Comparison of ENCODE assay signal across 24 cellular contexts in the genomic region with DNA sequence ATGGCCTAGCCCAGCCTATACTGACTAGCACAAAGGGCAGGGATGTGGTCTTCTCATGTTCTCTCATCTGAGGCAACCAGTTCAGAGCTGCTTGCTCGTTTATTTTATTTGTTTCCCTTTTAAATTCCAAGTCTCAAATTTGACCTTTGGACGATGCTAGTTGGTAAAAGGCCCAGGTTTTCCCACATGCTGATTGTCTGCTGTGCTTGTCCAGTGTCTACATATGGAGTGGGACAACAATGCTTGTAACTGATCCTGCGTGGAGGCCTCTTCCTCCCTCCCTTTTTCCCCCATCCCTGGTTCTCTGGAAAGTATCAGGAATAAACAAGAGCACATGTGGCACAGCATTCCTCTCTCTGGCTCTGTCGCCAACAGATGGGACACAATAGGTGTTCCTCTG. TPM values are rescaled to one million over a fixed set of nuclear protein-coding genes. Genes with fewer than 3 reads are reported as not detected.
"Had no signal": no experiment of that assay in that cellular context is flagged by ENCODE, and none has a peak within 500 bp of the region (broad histone marks: within the 10 kb centered on the region; RNA-seq: fewer than 3 reads in every experiment).

No MANE protein-coding gene starts in this region.

- H3K4me1 ChIP-seq: suprapubic skin had no signal

- H3K27me3 ChIP-seq: ascending aorta, suprapubic skin had no signal

- H3K27ac ChIP-seq: ascending aorta, suprapubic skin, VCaP had no signal

- H3K9me3 ChIP-seq: ascending aorta, suprapubic skin had no signal

- DNase-seq: activated CD4-positive, alpha-beta T cell treated with anti-CD3 and anti-CD28 coated beads for 1 hour; activated CD4-positive, alpha-beta T cell treated with anti-CD3 and anti-CD28 coated beads, Interleukin-2, amount 50 U/mL, for 4 hours; activated naive CD4-positive, alpha-beta T cell treated with anti-CD3 and anti-CD28 coated beads for 36 hours; activated naive CD8-positive, alpha-beta T cell treated with anti-CD3 and anti-CD28 coated beads, Interleukin-2, amount 50 U/mL, for 24 hours; activated T-cell treated with anti-CD3 and anti-CD28 coated beads for 4 hours; endodermal cell; erythroblast; hypothalamus; kidney; mesendoderm; nucleus accumbens; posterior cingulate gyrus; right cardiac atrium; small intestine; stimulated activated CD4-positive, alpha-beta T cell treated with anti-CD3 and anti-CD28 coated beads, Interleukin-4, amount 100 ng/mL, for 24 hours; stimulated activated naive CD8-positive, alpha-beta T cell treated with anti-CD3 and anti-CD28 coated beads, Interleukin-15, Interleukin-2, amounts not matched to agents 100 U/mL and 50 U/mL, for 24 hours; trophoblast cell had no signal

- H3K36me3 ChIP-seq: ascending aorta, suprapubic skin had no signal

- ATAC-seq: activated naive CD8-positive, alpha-beta T cell treated with anti-CD3 and anti-CD28 coated beads, Interleukin-2, amount 50 U/mL, for 24 hours; activated T-helper 17 cell treated with anti-CD3 and anti-CD28 coated beads, Interleukin-2, amount 50 U/mL, for 72 hours; natural killer cell treated with Interleukin-12 subunit alpha and Interleukin-12 subunit beta and Interleukin-15 and Interleukin-18, amount 100 ng/mL, for 72 hours; right cardiac atrium; stimulated activated naive CD8-positive, alpha-beta T cell treated with anti-CD3 and anti-CD28 coated beads, Interleukin-15, Interleukin-2, amounts not matched to agents 100 U/mL and 50 U/mL, for 24 hours had no signal

- H3K4me3 ChIP-seq: ascending aorta, suprapubic skin had no signal

- FAIRE-seq: bronchial epithelial cell, kidney, small intestine had no signal

RNA-seq across cellular contexts. Expression of a gene that starts 34.0 kb away (rescaled TPM):
- total RNA-seq: bronchial epithelial cell, fibroblast of villous mesenchyme had no signal
